In the genomic region with DNA sequence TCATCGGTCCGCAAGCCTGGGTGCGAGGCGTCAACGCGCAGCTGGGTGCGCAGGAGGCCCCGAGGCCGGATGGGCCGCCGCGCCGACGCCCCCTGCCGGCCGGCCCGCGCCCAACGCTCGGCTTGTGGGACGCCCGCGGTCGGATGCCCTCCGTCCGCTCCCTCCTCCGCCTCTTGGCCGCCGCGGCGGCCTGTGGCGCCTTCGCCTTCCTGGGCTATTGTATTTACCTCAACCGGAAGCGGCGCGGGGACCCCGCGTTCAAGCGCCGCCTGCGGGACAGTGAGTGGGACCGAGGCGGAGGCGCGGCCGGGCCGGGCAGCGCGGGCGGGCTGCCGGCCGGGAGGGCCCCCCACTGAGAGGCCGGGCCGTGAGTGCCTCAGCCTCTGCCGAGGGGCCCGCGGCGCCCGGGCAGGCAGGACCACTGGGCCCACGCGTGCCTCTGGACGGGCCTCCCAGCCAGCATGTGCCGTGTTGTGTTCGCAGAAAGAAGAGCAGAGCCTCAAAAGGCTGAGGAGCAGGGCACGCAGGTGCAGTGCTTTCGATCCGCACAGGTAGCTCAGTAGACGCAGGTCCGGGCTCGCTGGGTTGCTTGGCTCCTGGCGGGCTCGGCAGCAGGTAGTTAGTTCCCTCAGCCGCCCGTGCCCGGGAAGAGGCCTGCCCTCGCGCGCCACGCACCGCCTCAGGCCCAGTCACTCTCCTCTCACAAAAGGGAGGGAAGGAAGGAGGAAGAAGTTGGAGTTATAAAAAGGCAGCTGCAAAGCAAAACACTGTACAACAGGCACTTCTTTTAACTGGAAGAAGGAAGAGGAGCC, we compare ENCODE assay signal across 8 cellular contexts. TPM values are rescaled to one million over a fixed set of nuclear protein-coding genes. Genes with fewer than 3 reads are reported as not detected.
DNase-seq lines count a peak whose midpoint lies in the region; ATAC-seq and TF ChIP-seq lines count a peak whose summit lies in the region.

Gene TOMM20L (plus strand): TSS at position 116 of the 812 bp plus-strand sequence. CDS start 28 bp downstream, at position 144.

- H3K27ac ChIP-seq in HUES48 (ENCODE audit: low read depth, low read length) (peak within 1 kb of the TSS; percentile 66), cardiac muscle cell (no peak within 1 kb of the TSS)

- no peaks in the 10 kb centered on the region for H3K9me3 Mint-ChIP-seq in activated naive CD8-positive, alpha-beta T cell treated with anti-CD3 and anti-CD28 coated beads, Interleukin-2, amount 10 ng/mL, durations not matched to agents 7 days and 5 days
- H3K9me3 Mint-ChIP-seq in type B pancreatic cell, result no peaks in the 10 kb centered on the region

- peak within 1 kb of the TSS; percentile 61 for H3K27ac Mint-ChIP-seq in activated naive CD8-positive, alpha-beta T cell treated with anti-CD3 and anti-CD28 coated beads, Interleukin-2, amount 10 ng/mL, durations not matched to agents 7 days and 5 days
- peak within 1 kb of the TSS; percentile 84 for H3K27ac Mint-ChIP-seq in type B pancreatic cell

- H3K27me3 ChIP-seq in HUES48 (ENCODE audit: control insufficient read depth, insufficient read depth, low read length) (peaks cover 24% of the 10 kb centered on the region), cardiac muscle cell (peaks cover 14% of the 10 kb centered on the region)

- H3K36me3 ChIP-seq in HUES48 (ENCODE audit: control insufficient read depth, insufficient read depth, low read length), result no peaks in the 10 kb centered on the region
- H3K36me3 ChIP-seq in cardiac muscle cell, result no peaks in the 10 kb centered on the region

- peak; percentile 95 for ATAC-seq in GM21390 (IDR thresholded peaks at IDR 0.05; ENCODE audit: unreplicated experiment)
- ATAC-seq in activated naive CD8-positive, alpha-beta T cell treated with anti-CD3 and anti-CD28 coated beads, Interleukin-2, amount 10 ng/mL, durations not matched to agents 7 days and 5 days (ENCODE audit: low read depth), result peak; percentile 89

- H3K9me3 ChIP-seq in HUES48 (ENCODE audit: control insufficient read depth, insufficient read depth, low read length), result no peaks in the 10 kb centered on the region
- no peaks in the 10 kb centered on the region for H3K9me3 ChIP-seq in cardiac muscle cell (ENCODE audit: low read depth)

- H3K4me1 Mint-ChIP-seq in activated naive CD8-positive, alpha-beta T cell treated with anti-CD3 and anti-CD28 coated beads, Interleukin-2, amount 10 ng/mL, durations not matched to agents 7 days and 5 days, result peaks cover 7% of the 10 kb centered on the region
- H3K4me1 Mint-ChIP-seq in type B pancreatic cell (ENCODE audit: unreplicated experiment), result peaks cover 5% of the 10 kb centered on the region

- in situ Hi-C loops in SK-MEL-5 (cut with HindIII; ENCODE audit: low pct_unique_long_range_greater_than_20kb, low sequenced_read_pairs), result no loop called here

- H3K9ac ChIP-seq in HUES48 (ENCODE audit: low read depth, low read length), result peak within 1 kb of the TSS; percentile 82

- TF ChIP-seq CTCF in cardiac muscle cell (IDR thresholded peaks at IDR 0.05; ENCODE audit: low read depth, low read length), result peak; percentile 64
- peak; percentile 98 for TF ChIP-seq CTCF in type B pancreatic cell (conservative IDR thresholded peaks at IDR 0.05)

- peak within 1 kb of the TSS; percentile 72 for H3K4me3 ChIP-seq in HUES48 (ENCODE audit: low read depth, low read length)
- H3K4me3 ChIP-seq in cardiac muscle cell, result peak within 1 kb of the TSS; percentile 39

- no peaks in the 10 kb centered on the region for H3K27me3 Mint-ChIP-seq in activated naive CD8-positive, alpha-beta T cell treated with anti-CD3 and anti-CD28 coated beads, Interleukin-2, amount 10 ng/mL, durations not matched to agents 7 days and 5 days
- H3K27me3 Mint-ChIP-seq in type B pancreatic cell, result peaks cover 7% of the 10 kb centered on the region

- POLR2A ChIA-PET in activated naive CD8-positive, alpha-beta T cell treated with anti-CD3 and anti-CD28 coated beads, Interleukin-2, amount 10 ng/mL, durations not matched to agents 7 days and 5 days (lab: Charles Lee), result interaction anchor here (0.7 to 1.3 kb wide), 3 partner anchors 16 to 98 kb away, joined by 3 to 5 read pairs (median 4); partner anchors contain the start of genes ARID4A, KIAA0586 and TIMM9

- peak within 1 kb of the TSS; percentile 71 for H3K4me3 Mint-ChIP-seq in activated naive CD8-positive, alpha-beta T cell treated with anti-CD3 and anti-CD28 coated beads, Interleukin-2, amount 10 ng/mL, durations not matched to agents 7 days and 5 days
- peak within 1 kb of the TSS; percentile 87 for H3K4me3 Mint-ChIP-seq in type B pancreatic cell

- DNase-seq in DMS79 (lab: John Stamatoyannopoulos, UW), result peak; percentile 66
- DNase-seq in SK-MEL-5 (ENCODE audit: low read depth, low spot score), result peak; percentile 75
- DNase-seq in activated naive CD8-positive, alpha-beta T cell treated with anti-CD3 and anti-CD28 coated beads, Interleukin-2, amount 10 ng/mL, durations not matched to agents 7 days and 5 days, result peak; percentile 88
- peak; percentile 78 to 81 for DNase-seq in cardiac muscle cell (ENCODE audit: low read depth in 1 of 2, low spot score in 1 of 2)
- DNase-seq in pons (ENCODE audit: low spot score), result peak; percentile 37
- peak; percentile 89 for DNase-seq in type B pancreatic cell (ENCODE audit: extremely low spot score, unreplicated experiment)

- H3K4me1 ChIP-seq in HUES48 (ENCODE audit: control insufficient read depth, insufficient read depth, low read length) (peaks cover 22% of the 10 kb centered on the region), cardiac muscle cell (ENCODE audit: low read depth) (no peaks in the 10 kb centered on the region)

- H3K36me3 Mint-ChIP-seq in activated naive CD8-positive, alpha-beta T cell treated with anti-CD3 and anti-CD28 coated beads, Interleukin-2, amount 10 ng/mL, durations not matched to agents 7 days and 5 days, result peaks cover 2% of the 10 kb centered on the region
- H3K36me3 Mint-ChIP-seq in type B pancreatic cell, result no peaks in the 10 kb centered on the region

RNA-seq across cellular contexts. Expression of gene TOMM20L, which starts in this region (rescaled TPM):
- not detected in 2 replicates for total RNA-seq in SK-MEL-5 (2014; rRNA removed; shearing (Covaris generic))
- polyA plus RNA-seq in SK-MEL-5 (2015; cell fraction: cytosol; rRNA removed), result not detected in 2 replicates
- not detected in 2 replicates for polyA plus RNA-seq in SK-MEL-5 (2015; cell fraction: nucleus; rRNA removed)
- not detected for total RNA-seq in activated naive CD8-positive, alpha-beta T cell treated with anti-CD3 and anti-CD28 coated beads, Interleukin-2, amount 10 ng/mL, durations not matched to agents 7 days and 5 days
- total RNA-seq in cardiac muscle cell (not detected in 2 replicates), type B pancreatic cell (ENCODE audit: low replicate concordance) (not detected in 2 replicates)
- polyA plus RNA-seq in cardiac muscle cell, result not detected in 2 replicates

Comparison
In these comparisons a context has a peak if more than half of its experiments do, and no peak if none do; other contexts are left out.
1. Peak in DNase-seq in SK-MEL-5; RNA of the gene not detected or under 1 TPM.
2. Peak in DNase-seq and ATAC-seq in activated naive CD8-positive, alpha-beta T cell treated with anti-CD3 and anti-CD28 coated beads, Interleukin-2, amount 10 ng/mL, durations not matched to agents 7 days and 5 days; RNA of the gene not detected or under 1 TPM.
3. Peak in DNase-seq and H3K4me3 ChIP-seq in cardiac muscle cell; RNA of the gene not detected or under 1 TPM.
4. Peak in DNase-seq in type B pancreatic cell; RNA of the gene not detected or under 1 TPM.
5. DNase-seq: peak in every context shown above with its lines; median percentile 89 in type B pancreatic cell; 88 in activated naive CD8-positive, alpha-beta T cell treated with anti-CD3 and anti-CD28 coated beads, Interleukin-2, amount 10 ng/mL, durations not matched to agents 7 days and 5 days; 80 in cardiac muscle cell; 75 in SK-MEL-5; 66 in DMS79; 37 in pons.